In genomic region chr3:62117903-62118548, GRCh38 we compare ENCODE assay signal across 27 cellular contexts.
DNase-seq lines count a peak whose midpoint lies in the region; ATAC-seq and TF ChIP-seq lines count a peak whose summit lies in the region.
"Had no signal": no experiment of that assay in that cellular context is flagged by ENCODE, and none has a peak within 500 bp of the region (broad histone marks: within the 10 kb centered on the region; RNA-seq: fewer than 3 reads in every experiment).

No MANE protein-coding gene starts in this region.

- no peaks in the 10 kb centered on the region for H3K36me3 Mint-ChIP-seq in activated CD4-positive, alpha-beta T cell treated with anti-CD3 and anti-CD28 coated beads, Interleukin-2, amount 10 ng/mL, durations not matched to agents 7 days and 5 days (ENCODE audit: low read depth)
- H3K36me3 Mint-ChIP-seq: CD8-positive, alpha-beta T cell; IgD-negative memory B cell had no signal

- TF ChIP-seq CTCF in right atrium auricular region (IDR thresholded peaks at IDR 0.05) (no peak), gastroesophageal sphincter (IDR thresholded peaks at IDR 0.05) (no peak)

- TF ChIP-seq POLR2A in gastroesophageal sphincter (IDR thresholded peaks at IDR 0.05): no peak

- no peak overlapping the region for H3K27ac Mint-ChIP-seq in activated CD4-positive, alpha-beta T cell treated with anti-CD3 and anti-CD28 coated beads, Interleukin-2, amount 10 ng/mL, durations not matched to agents 7 days and 5 days
- H3K27ac Mint-ChIP-seq: B cell; CD8-positive, alpha-beta T cell; GM23338; HFFc6; IgD-negative memory B cell had no signal

- WGBS in gastroesophageal sphincter (ENCODE audit: low coverage in 1 of 2), 2 donors: 38 to 59% methylated on average over 3 of the region's 3 CpGs
- 2 to 8% methylated on average over 3 of the region's 3 CpGs for WGBS in aorta, 2 donors

- no peak for TF ChIP-seq EP300 in gastroesophageal sphincter (IDR thresholded peaks at IDR 0.05)

- H3K27ac ChIP-seq in right atrium auricular region (peak overlapping the region in 1 of 2 donors; percentile 59), gastroesophageal sphincter (peak overlapping the region in 1 of 4 donors; percentile 41), aorta (ENCODE audit: low read depth in 1 of 2, low read length in 2 of 2) (no peak overlapping the region)
- H3K27ac ChIP-seq: 22Rv1, C4-2B, SJSA1 had no signal

- H3K36me3 ChIP-seq in right atrium auricular region (no peaks in the 10 kb centered on the region), gastroesophageal sphincter (no peaks in the 10 kb centered on the region), aorta (ENCODE audit: control insufficient read depth in 1 of 2, insufficient read depth in 2 of 2, low read length in 1 of 2) (no peaks in the 10 kb centered on the region)
- H3K36me3 ChIP-seq: HAP-1, SJSA1 had no signal

- H3K27me3 ChIP-seq in right atrium auricular region (no peaks in the 10 kb centered on the region), gastroesophageal sphincter (no peaks in the 10 kb centered on the region), aorta (ENCODE audit: control insufficient read depth in 1 of 2, insufficient read depth in 2 of 2, low read length in 1 of 2) (no peaks in the 10 kb centered on the region)
- H3K27me3 ChIP-seq: SJSA1 had no signal

- H3K27me3 Mint-ChIP-seq in activated CD4-positive, alpha-beta T cell treated with anti-CD3 and anti-CD28 coated beads, Interleukin-2, amount 10 ng/mL, durations not matched to agents 7 days and 5 days: no peaks in the 10 kb centered on the region
- H3K27me3 Mint-ChIP-seq: B cell, IgD-negative memory B cell had no signal

- H3K4me3 ChIP-seq in right atrium auricular region (no peak overlapping the region), gastroesophageal sphincter (no peak overlapping the region), aorta (ENCODE audit: low read length in 2 of 2) (no peak overlapping the region)
- H3K4me3 ChIP-seq: GM23338, HAP-1, SJSA1 had no signal

- DNase-seq in Right ventricle myocardium inferior (ENCODE audit: missing footprints): no peak
- no peak for DNase-seq in right atrium auricular region (ENCODE audit: low spot score)
- no peak for DNase-seq in left lobe of liver (ENCODE audit: low spot score)
- DNase-seq in aorta: no peak
- no peak for DNase-seq in activated CD4-positive, alpha-beta T cell treated with anti-CD3 and anti-CD28 coated beads, Interleukin-2, amount 10 ng/mL, durations not matched to agents 7 days and 5 days
- DNase-seq in stimulated activated CD4-positive, alpha-beta T cell treated with anti-CD3 and anti-CD28 coated beads, Interleukin-4, amount 100 ng/mL, for 4 hours: no peak
- DNase-seq: Caco-2; CD8-positive, alpha-beta T cell; HFFc6; NCI-H1092; NCI-H1436; NCI-H187; NCI-H2081 treated with DMSO at 0.1 percent for 48 hours; NCI-H2171; NCI-H345; NCI-H524 treated with DMSO at 0.1 percent for 48 hours; NCI-H774; PC-3 had no signal

- intact Hi-C loops in Right ventricle myocardium inferior (cut with DNase I): no loop called here
- intact Hi-C loops in aorta (cut with DNase I): no loop called here

- peak; percentile 73 for ATAC-seq in Right ventricle myocardium inferior
- ATAC-seq in gastroesophageal sphincter: peak; percentile 46
- ATAC-seq in left lobe of liver: peak; percentile 27
- ATAC-seq in aorta (ENCODE audit: low FRiP score): peak; percentile 73
- no peak for ATAC-seq in HG03342 (IDR thresholded peaks at IDR 0.05; ENCODE audit: unreplicated experiment)
- ATAC-seq: CD8-positive, alpha-beta T cell; GM23338; PC-3 had no signal

- H3K4me1 ChIP-seq in right atrium auricular region (peaks cover 0 to 5% of the 10 kb centered on the region in 2 donors), gastroesophageal sphincter (no peaks in the 10 kb centered on the region), aorta (ENCODE audit: control insufficient read depth in 1 of 2, insufficient read depth in 2 of 2, low read length in 2 of 2) (peaks cover 4 to 5% of the 10 kb centered on the region in 2 donors)
- H3K4me1 ChIP-seq: Caco-2, HAP-1, SJSA1 had no signal

- POLR2A ChIA-PET in activated CD4-positive, alpha-beta T cell treated with anti-CD3 and anti-CD28 coated beads, Interleukin-2, amount 10 ng/mL, durations not matched to agents 7 days and 5 days (lab: Charles Lee): no interaction called here

- H3K9me3 ChIP-seq in right atrium auricular region: peaks cover 0 to 6% of the 10 kb centered on the region in 2 donors
- H3K9me3 ChIP-seq in gastroesophageal sphincter: no peaks in the 10 kb centered on the region
- peaks cover under 1% of the 10 kb centered on the region for H3K9me3 ChIP-seq in aorta (ENCODE audit: control insufficient read depth, low read length)
- H3K9me3 ChIP-seq: Caco-2, HAP-1, SJSA1 had no signal

- H3K4me3 Mint-ChIP-seq in activated CD4-positive, alpha-beta T cell treated with anti-CD3 and anti-CD28 coated beads, Interleukin-2, amount 10 ng/mL, durations not matched to agents 7 days and 5 days: no peak overlapping the region
- H3K4me3 Mint-ChIP-seq: B cell; CD8-positive, alpha-beta T cell; GM23338; HFFc6; IgD-negative memory B cell had no signal

- no peaks in the 10 kb centered on the region for H3K4me1 Mint-ChIP-seq in activated CD4-positive, alpha-beta T cell treated with anti-CD3 and anti-CD28 coated beads, Interleukin-2, amount 10 ng/mL, durations not matched to agents 7 days and 5 days
- H3K4me1 Mint-ChIP-seq: B cell, IgD-negative memory B cell had no signal

- H3K9me3 Mint-ChIP-seq in activated CD4-positive, alpha-beta T cell treated with anti-CD3 and anti-CD28 coated beads, Interleukin-2, amount 10 ng/mL, durations not matched to agents 7 days and 5 days: peaks cover 6% of the 10 kb centered on the region
- H3K9me3 Mint-ChIP-seq: HFFc6, IgD-negative memory B cell had no signal

- CTCF ChIA-PET in activated CD4-positive, alpha-beta T cell treated with anti-CD3 and anti-CD28 coated beads, Interleukin-2, amount 10 ng/mL, durations not matched to agents 7 days and 5 days (lab: Charles Lee): no interaction called here
